15 cellular contexts compared by ENCODE assay signal in genomic region chr21:38266732-38267131, GRCh38. TPM values are rescaled to one million over a fixed set of nuclear protein-coding genes. Genes with fewer than 3 reads are reported as not detected.
DNase-seq lines count a peak whose midpoint lies in the region; ATAC-seq and TF ChIP-seq lines count a peak whose summit lies in the region.
"Had no signal": no experiment of that assay in that cellular context is flagged by ENCODE, and none has a peak within 500 bp of the region (broad histone marks: within the 10 kb centered on the region; RNA-seq: fewer than 3 reads in every experiment).

No MANE protein-coding gene starts in this region.

- H3K4me3 ChIP-seq in adipocyte (ENCODE audit: low read length): peak overlapping the region; percentile 20
- H3K4me3 ChIP-seq in fibroblast of villous mesenchyme (ENCODE audit: low read depth, low read length): no peak overlapping the region

- no peaks in the 10 kb centered on the region for H3K9me3 Mint-ChIP-seq in activated T-cell treated with anti-CD3 and anti-CD28 coated beads, Interleukin-2, amount 50 U/mL, for 4 hours
- H3K9me3 Mint-ChIP-seq: stimulated activated effector memory CD8-positive, alpha-beta T cell treated with anti-CD3 and anti-CD28 coated beads, Interleukin-12 subunit alpha, Interleukin-12 subunit beta, amount 100 ng/mL, for 72 hours had no signal

- DNase-seq in HCEC 1CT: peak; percentile 76
- DNase-seq in adipocyte (ENCODE audit: low read depth): no peak
- peak; percentile 82 for DNase-seq in fibroblast of villous mesenchyme (ENCODE audit: low read depth)
- DNase-seq in stromal cell of bone marrow (ENCODE audit: low read depth): peak; percentile 74
- no peak for DNase-seq in inferior parietal cortex (ENCODE audit: extremely low spot score)
- DNase-seq in activated T-cell treated with anti-CD3 and anti-CD28 coated beads, Interleukin-2, amount 50 U/mL, for 4 hours: no peak
- DNase-seq: CD4-positive, alpha-beta memory T cell; GDM1; islet precursor cell; NK-92 treated with Interleukin-12 subunit alpha and Interleukin-12 subunit beta, amount 100 ng/mL, for 24 hours; stimulated activated CD4-positive, alpha-beta T cell treated with anti-CD3 and anti-CD28 coated beads, Interleukin-4, amount 100 ng/mL, for 1 hour had no signal

- peaks cover 6% of the 10 kb centered on the region for H3K27me3 Mint-ChIP-seq in activated T-cell treated with anti-CD3 and anti-CD28 coated beads, Interleukin-2, amount 50 U/mL, for 4 hours (ENCODE audit: low read depth)

- no peak overlapping the region for H3K4me3 Mint-ChIP-seq in activated T-cell treated with anti-CD3 and anti-CD28 coated beads, Interleukin-2, amount 50 U/mL, for 4 hours
- H3K4me3 Mint-ChIP-seq: CD4-positive, alpha-beta memory T cell; stimulated activated effector memory CD8-positive, alpha-beta T cell treated with anti-CD3 and anti-CD28 coated beads, Interleukin-12 subunit alpha, Interleukin-12 subunit beta, amount 100 ng/mL, for 72 hours had no signal

- no peaks in the 10 kb centered on the region for H3K36me3 Mint-ChIP-seq in activated T-cell treated with anti-CD3 and anti-CD28 coated beads, Interleukin-2, amount 50 U/mL, for 4 hours (ENCODE audit: insufficient read depth)
- H3K36me3 Mint-ChIP-seq: activated naive CD4-positive, alpha-beta T cell treated with anti-CD3 and anti-CD28 coated beads, Interleukin-2, amount 50 U/mL, for 72 hours; CD4-positive, alpha-beta memory T cell; stimulated activated effector memory CD8-positive, alpha-beta T cell treated with anti-CD3 and anti-CD28 coated beads, Interleukin-12 subunit alpha, Interleukin-12 subunit beta, amount 100 ng/mL, for 72 hours had no signal

- H3K4me1 ChIP-seq in adipocyte (ENCODE audit: control insufficient read depth, insufficient read depth, low read length): peaks cover 84% of the 10 kb centered on the region

- H3K36me3 ChIP-seq in adipocyte (ENCODE audit: control insufficient read depth, insufficient read depth, low read length, severe bottlenecking): no peaks in the 10 kb centered on the region

- no peak for ATAC-seq in HG03097 (IDR thresholded peaks at IDR 0.05; ENCODE audit: low FRiP score, unreplicated experiment)
- no peak for ATAC-seq in activated T-cell treated with anti-CD3 and anti-CD28 coated beads, Interleukin-2, amount 50 U/mL, for 4 hours
- ATAC-seq: activated naive CD4-positive, alpha-beta T cell treated with anti-CD3 and anti-CD28 coated beads, Interleukin-2, amount 50 U/mL, for 72 hours; stimulated activated effector memory CD8-positive, alpha-beta T cell treated with anti-CD3 and anti-CD28 coated beads, Interleukin-12 subunit alpha, Interleukin-12 subunit beta, amount 100 ng/mL, for 72 hours had no signal

- no peak for TF ChIP-seq CTCF in fibroblast of villous mesenchyme (IDR thresholded peaks at IDR 0.05; ENCODE audit: insufficient read depth, low read depth, low read length)

- H3K9me3 ChIP-seq in adipocyte (ENCODE audit: control insufficient read depth, low read length): no peaks in the 10 kb centered on the region

- peaks cover 23% of the 10 kb centered on the region for H3K4me1 Mint-ChIP-seq in activated T-cell treated with anti-CD3 and anti-CD28 coated beads, Interleukin-2, amount 50 U/mL, for 4 hours (ENCODE audit: low read depth)
- H3K4me1 Mint-ChIP-seq: stimulated activated effector memory CD8-positive, alpha-beta T cell treated with anti-CD3 and anti-CD28 coated beads, Interleukin-12 subunit alpha, Interleukin-12 subunit beta, amount 100 ng/mL, for 72 hours had no signal

- H3K9ac ChIP-seq in adipocyte (ENCODE audit: low read length): peak overlapping the region; percentile 79

- no peaks in the 10 kb centered on the region for H3K27me3 ChIP-seq in adipocyte (replicated peaks; ENCODE audit: control insufficient read depth, insufficient read depth, low read length)

RNA-seq across cellular contexts. Expression of gene KCNJ15, which starts 9.9 kb away (rescaled TPM):
- total RNA-seq in fibroblast of villous mesenchyme: under 0.01 TPM in 2 replicates
- total RNA-seq in activated T-cell treated with anti-CD3 and anti-CD28 coated beads, Interleukin-2, amount 50 U/mL, for 4 hours: under 1 TPM; 0.29 to 0.46 (median 0.40) TPM
- total RNA-seq: SK-MEL-5 had no signal

Comparison
In these comparisons a context has a peak if more than half of its experiments do, and no peak if none do; other contexts are left out.
1. DNase-seq: peak in HCEC 1CT (single experiment), fibroblast of villous mesenchyme (single experiment) and stromal cell of bone marrow (single experiment); none in adipocyte (single experiment), inferior parietal cortex (single experiment) and activated T-cell treated with anti-CD3 and anti-CD28 coated beads, Interleukin-2, amount 50 U/mL, for 4 hours (single experiment).